Comparison of ENCODE assay signal across 17 cellular contexts in the genomic region with DNA sequence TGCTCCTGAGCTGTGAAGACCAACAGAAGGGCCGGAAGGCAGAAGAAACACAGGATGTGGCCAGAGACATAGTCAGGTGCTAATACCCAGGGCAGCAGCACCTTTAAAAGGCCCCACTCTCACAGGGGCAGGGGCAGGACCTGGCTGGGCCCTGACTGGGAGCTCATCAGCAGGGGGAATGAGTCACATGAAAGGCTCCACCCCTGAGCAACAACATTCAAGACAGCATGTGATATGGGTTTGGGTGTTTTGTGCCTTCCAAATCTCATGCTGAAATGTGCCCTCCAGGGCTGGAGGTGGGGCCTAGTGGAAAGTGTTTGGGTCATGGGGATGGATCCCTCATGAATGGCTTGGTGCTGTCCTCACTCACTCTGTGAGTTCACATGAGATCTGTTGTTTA.
DNase-seq lines count a peak whose midpoint lies in the region; ATAC-seq, FAIRE-seq and TF ChIP-seq lines count a peak whose summit lies in the region.
"Had no signal": no experiment of that assay in that cellular context is flagged by ENCODE, and none has a peak within 500 bp of the region (broad histone marks: within the 10 kb centered on the region; RNA-seq: fewer than 3 reads in every experiment).

No MANE protein-coding gene starts in this region.

- H3K36me3 ChIP-seq in MG63, result no peaks in the 10 kb centered on the region
- no peaks in the 10 kb centered on the region for H3K36me3 ChIP-seq in small intestine (ENCODE audit: control insufficient read depth in 2 of 2, insufficient read depth in 2 of 2, low read length in 2 of 2)
- H3K36me3 ChIP-seq: gastroesophageal sphincter, uterus had no signal

- peak; percentile 26 for DNase-seq in activated CD8-positive, alpha-beta memory T cell treated with anti-CD3 and anti-CD28 coated beads, Interleukin-2, amount 50 U/mL, for 4 hours
- no peak for DNase-seq in activated CD8-positive, alpha-beta memory T cell treated with anti-CD3 and anti-CD28 coated beads for 24 hours
- DNase-seq in MG63 (peak; percentile 15), epithelial cell of esophagus (ENCODE audit: low read depth) (peak; percentile 22), small intestine (peak; percentile 13), NCI-H446 (lab: John Stamatoyannopoulos, UW) (no peak)
- DNase-seq: amniotic stem cell; dorsolateral prefrontal cortex; kidney glomerular epithelial cell; mesendoderm; NCI-H187; NCI-H345; stimulated activated CD4-positive, alpha-beta T cell treated with anti-CD3 and anti-CD28 coated beads, Interleukin-2, amount 100 ng/mL, for 48 hours; uterus had no signal

- H3K27me3 ChIP-seq in MG63 (no peaks in the 10 kb centered on the region), small intestine (ENCODE audit: control insufficient read depth in 2 of 2, insufficient read depth in 2 of 2, low read length in 2 of 2) (no peaks in the 10 kb centered on the region)
- H3K27me3 ChIP-seq: dorsolateral prefrontal cortex, gastroesophageal sphincter, uterus had no signal

- no peak for ATAC-seq in HG02642 (IDR thresholded peaks at IDR 0.05; ENCODE audit: poor library complexity, unreplicated experiment)
- ATAC-seq in HG03097 (IDR thresholded peaks at IDR 0.05; ENCODE audit: low FRiP score, unreplicated experiment), result no peak
- ATAC-seq: gastroesophageal sphincter had no signal

- TF ChIP-seq CTCF in epithelial cell of esophagus (IDR thresholded peaks at IDR 0.05; ENCODE audit: insufficient read depth, low read depth, low read length, missing control alignments), result no peak

- H3K27ac ChIP-seq in small intestine (ENCODE audit: low read depth in 1 of 2, low read length in 1 of 2), result no peak overlapping the region
- H3K27ac ChIP-seq: dorsolateral prefrontal cortex, gastroesophageal sphincter, uterus had no signal

- FAIRE-seq in small intestine (lab: Jason Lieb, UNC), result no peak

- H3K9me3 ChIP-seq in MG63, result no peaks in the 10 kb centered on the region
- no peaks in the 10 kb centered on the region for H3K9me3 ChIP-seq in small intestine (ENCODE audit: control insufficient read depth, low read depth)
- H3K9me3 ChIP-seq: gastroesophageal sphincter, uterus had no signal

- 75 to 90% (median 89%) methylated on average over 1 of the region's 1 CpG for WGBS in small intestine, 3 donors

- no peaks in the 10 kb centered on the region for H3K4me1 ChIP-seq in small intestine (ENCODE audit: control insufficient read depth in 2 of 2, insufficient read depth in 1 of 2, low read depth in 1 of 2, low read length in 1 of 2)
- H3K4me1 ChIP-seq: uterus had no signal

- no peak overlapping the region for H3K4me3 ChIP-seq in MG63
- H3K4me3 ChIP-seq in epithelial cell of esophagus (ENCODE audit: low read length), result no peak overlapping the region
- H3K4me3 ChIP-seq in small intestine (ENCODE audit: low read depth in 1 of 2, low read length in 2 of 2), result no peak overlapping the region
- H3K4me3 ChIP-seq: dorsolateral prefrontal cortex, gastroesophageal sphincter, uterus had no signal

Comparison
In these comparisons a context has a peak if more than half of its experiments do, and no peak if none do; other contexts are left out.
1. DNase-seq: peak in activated CD8-positive, alpha-beta memory T cell treated with anti-CD3 and anti-CD28 coated beads, Interleukin-2, amount 50 U/mL, for 4 hours (single experiment), MG63 (single experiment), epithelial cell of esophagus (single experiment) and small intestine (single experiment); none in activated CD8-positive, alpha-beta memory T cell treated with anti-CD3 and anti-CD28 coated beads for 24 hours (single experiment) and NCI-H446 (0 of 2).